8 cellular contexts compared by ENCODE assay signal in genomic region chr1:19405761-19406481, GRCh38.
A peak's percentile ranks its signal among the peaks of the same experiment; 100 is the strongest.
DNase-seq lines count a peak whose midpoint lies in the region; ATAC-seq and TF ChIP-seq lines count a peak whose summit lies in the region.

No MANE protein-coding gene starts in this region.

- peaks cover 33% of the 10 kb centered on the region for H3K4me1 Mint-ChIP-seq in activated T-helper 1 cell treated with anti-CD3 and anti-CD28 coated beads, Interleukin-12 subunit alpha, Interleukin-12 subunit beta, Interleukin-2, Interleukin-4 antibody, amounts not matched to agents 30 ng/mL and 10 ng/mL and 1 ng/mL, durations not matched to agents 14 hours and 24 hours and 36 hours (ENCODE audit: low read depth)

- H3K36me3 ChIP-seq in upper lobe of right lung = peaks cover 7% of the 10 kb centered on the region

- DNase-seq in activated gamma-delta T cell treated with Interleukin-2 at 50 U/mL for 16 hours (peak; percentile 12), activated gamma-delta T cell (lab: John Stamatoyannopoulos, UW) (no peak), left kidney (ENCODE audit: low read depth, low spot score) (peak; percentile 92), upper lobe of right lung (no peak), KBM-7 (no peak), GDM1 (lab: John Stamatoyannopoulos, UW) (no peak)
- no peak for DNase-seq in activated T-helper 1 cell treated with anti-CD3 and anti-CD28 coated beads, Interleukin-12 subunit alpha, Interleukin-12 subunit beta, Interleukin-2, Interleukin-4 antibody, amounts not matched to agents 30 ng/mL and 10 ng/mL and 1 ng/mL, durations not matched to agents 14 hours and 24 hours and 36 hours (ENCODE audit: low spot score)

- H3K27ac ChIP-seq in upper lobe of right lung = peak overlapping the region; percentile 28

- no peak for ATAC-seq in upper lobe of right lung
- ATAC-seq in GM21576 (IDR thresholded peaks at IDR 0.05; ENCODE audit: unreplicated experiment) = no peak

- H3K9me3 ChIP-seq in upper lobe of right lung = no peaks in the 10 kb centered on the region

- intact Hi-C loops in activated T-helper 1 cell treated with anti-CD3 and anti-CD28 coated beads, Interleukin-12 subunit alpha, Interleukin-12 subunit beta, Interleukin-2, Interleukin-4 antibody, amounts not matched to agents 30 ng/mL and 10 ng/mL and 1 ng/mL, durations not matched to agents 14 hours and 24 hours and 36 hours (cut with micrococcal nuclease) = no loop called here
- intact Hi-C loops in upper lobe of right lung (cut with DNase I) = no loop called here

- no peaks in the 10 kb centered on the region for H3K27me3 Mint-ChIP-seq in activated T-helper 1 cell treated with anti-CD3 and anti-CD28 coated beads, Interleukin-12 subunit alpha, Interleukin-12 subunit beta, Interleukin-2, Interleukin-4 antibody, amounts not matched to agents 30 ng/mL and 10 ng/mL and 1 ng/mL, durations not matched to agents 14 hours and 24 hours and 36 hours (ENCODE audit: insufficient read depth)

- in situ Hi-C loops in KBM-7 (cut with MboI; ENCODE audit: low pct_unique_long_range_greater_than_20kb, low sequenced_read_pairs) = no loop called here

- no peak for TF ChIP-seq CTCF in upper lobe of right lung (IDR thresholded peaks at IDR 0.05)

- H3K27me3 ChIP-seq in upper lobe of right lung = no peaks in the 10 kb centered on the region

- H3K27ac Mint-ChIP-seq in activated T-helper 1 cell treated with anti-CD3 and anti-CD28 coated beads, Interleukin-12 subunit alpha, Interleukin-12 subunit beta, Interleukin-2, Interleukin-4 antibody, amounts not matched to agents 30 ng/mL and 10 ng/mL and 1 ng/mL, durations not matched to agents 14 hours and 24 hours and 36 hours = peak overlapping the region; percentile 50

- H3K4me3 Mint-ChIP-seq in activated T-helper 1 cell treated with anti-CD3 and anti-CD28 coated beads, Interleukin-12 subunit alpha, Interleukin-12 subunit beta, Interleukin-2, Interleukin-4 antibody, amounts not matched to agents 30 ng/mL and 10 ng/mL and 1 ng/mL, durations not matched to agents 14 hours and 24 hours and 36 hours = no peak overlapping the region

- no peaks in the 10 kb centered on the region for H3K9me3 Mint-ChIP-seq in activated T-helper 1 cell treated with anti-CD3 and anti-CD28 coated beads, Interleukin-12 subunit alpha, Interleukin-12 subunit beta, Interleukin-2, Interleukin-4 antibody, amounts not matched to agents 30 ng/mL and 10 ng/mL and 1 ng/mL, durations not matched to agents 14 hours and 24 hours and 36 hours

- no peak overlapping the region for H3K4me3 ChIP-seq in upper lobe of right lung

- H3K36me3 Mint-ChIP-seq in activated T-helper 1 cell treated with anti-CD3 and anti-CD28 coated beads, Interleukin-12 subunit alpha, Interleukin-12 subunit beta, Interleukin-2, Interleukin-4 antibody, amounts not matched to agents 30 ng/mL and 10 ng/mL and 1 ng/mL, durations not matched to agents 14 hours and 24 hours and 36 hours (ENCODE audit: low read depth) = peaks cover 3% of the 10 kb centered on the region

- H3K4me1 ChIP-seq in upper lobe of right lung = peaks cover 34% of the 10 kb centered on the region

Comparison
In these comparisons a context has a peak if more than half of its experiments do, and no peak if none do; other contexts are left out.
1. DNase-seq: peak in activated gamma-delta T cell treated with Interleukin-2 at 50 U/mL for 16 hours (single experiment) and left kidney (single experiment); none in activated gamma-delta T cell (single experiment), activated T-helper 1 cell treated with anti-CD3 and anti-CD28 coated beads, Interleukin-12 subunit alpha, Interleukin-12 subunit beta, Interleukin-2, Interleukin-4 antibody, amounts not matched to agents 30 ng/mL and 10 ng/mL and 1 ng/mL, durations not matched to agents 14 hours and 24 hours and 36 hours (single experiment), upper lobe of right lung (single experiment), KBM-7 (single experiment) and GDM1 (single experiment).